In the genomic region with DNA sequence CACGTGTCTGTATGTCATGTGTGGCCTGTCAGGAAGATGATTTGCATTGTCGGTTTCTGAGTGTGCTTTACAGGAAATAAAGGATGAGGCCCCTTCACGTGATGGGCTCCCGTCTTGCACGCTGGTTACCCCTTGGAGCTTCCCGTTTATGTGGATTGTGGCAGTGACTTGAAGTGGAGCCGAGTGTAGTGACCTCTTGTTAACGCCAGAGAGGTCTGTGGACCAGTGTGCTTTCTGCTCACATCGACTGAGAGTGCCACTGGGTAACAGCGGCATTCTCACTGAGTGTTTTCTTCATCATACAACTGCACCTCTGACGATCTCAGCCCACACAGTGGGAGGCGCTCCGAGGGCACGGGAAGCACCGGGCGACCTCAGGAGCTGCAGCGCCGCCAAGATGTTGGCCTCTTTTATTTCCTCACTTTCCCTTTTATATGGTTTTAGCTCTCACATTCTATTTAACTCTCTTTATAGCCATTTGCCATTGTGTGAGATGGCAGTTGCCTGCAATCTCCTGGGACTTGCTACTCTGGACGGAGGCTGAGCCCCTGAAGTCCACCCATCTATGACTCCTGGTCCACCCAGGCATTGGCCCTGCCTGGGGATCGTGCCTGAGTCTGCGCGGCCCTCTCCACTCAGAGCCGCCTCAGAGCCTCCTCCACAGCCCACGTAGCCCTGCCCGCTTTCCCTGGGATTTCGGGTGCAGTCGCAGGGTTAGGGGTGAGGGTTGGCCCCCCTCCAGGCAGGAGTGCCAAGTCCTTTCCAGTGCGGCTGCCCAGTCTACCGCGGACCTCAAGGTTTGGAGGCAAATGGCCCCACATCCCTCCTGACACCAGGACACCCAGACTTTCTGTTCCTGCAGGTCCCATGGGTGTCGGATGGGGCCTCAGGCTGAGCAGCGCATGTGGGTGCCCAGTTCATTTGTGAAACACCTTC, we compare ENCODE assay signal across 8 cellular contexts.
A peak's percentile ranks its signal among the peaks of the same experiment; 100 is the strongest.
DNase-seq lines count a peak whose midpoint lies in the region; ATAC-seq lines count a peak whose summit lies in the region.

No MANE protein-coding gene starts in this region.

- ATAC-seq in GM18499 (IDR thresholded peaks at IDR 0.05; ENCODE audit: insufficient read depth, unreplicated experiment), result peak; percentile 47
- peak; percentile 64 for ATAC-seq in HG03442 (IDR thresholded peaks at IDR 0.05; ENCODE audit: unreplicated experiment)
- ATAC-seq in HG02884 (IDR thresholded peaks at IDR 0.05; ENCODE audit: unreplicated experiment), result no peak

- DNase-seq in activated T-cell treated with anti-CD3 and anti-CD28 coated beads for 4 hours (peak; percentile 23), mesenteric fat pad (ENCODE audit: low spot score) (peak; percentile 85), NCI-H2029 treated with DMSO at 0.1 percent for 48 hours (lab: John Stamatoyannopoulos, UW) (no peak), RKO (ENCODE audit: low spot score) (no peak), NCI-H1417 treated with DMSO at 0.1 percent for 48 hours (lab: John Stamatoyannopoulos, UW) (no peak)

Comparison
In these comparisons a context has a peak if more than half of its experiments do, and no peak if none do; other contexts are left out.
1. DNase-seq: peak in activated T-cell treated with anti-CD3 and anti-CD28 coated beads for 4 hours (single experiment) and mesenteric fat pad (single experiment); none in NCI-H2029 treated with DMSO at 0.1 percent for 48 hours (single experiment), RKO (single experiment) and NCI-H1417 treated with DMSO at 0.1 percent for 48 hours (single experiment).